In the genomic region with DNA sequence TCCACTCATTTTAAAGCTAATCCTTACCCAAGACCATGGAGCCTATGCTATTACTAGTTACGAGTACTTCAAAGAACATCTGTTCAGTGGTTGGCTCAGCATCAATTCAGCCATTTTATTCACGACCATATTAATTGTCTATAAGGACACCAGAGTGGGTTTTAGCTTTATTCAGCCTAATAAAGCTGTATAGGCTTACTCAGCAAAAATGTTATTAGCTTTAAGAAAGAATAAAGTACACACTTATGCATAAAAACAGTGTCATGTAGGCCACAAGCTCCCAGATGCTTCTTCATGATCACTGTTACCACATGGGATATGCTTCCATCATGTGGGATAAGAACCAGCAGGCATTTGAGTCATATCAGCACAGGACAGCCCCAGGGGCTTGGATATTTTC, we compare ENCODE assay signal across 24 cellular contexts.
"Had no signal": no experiment of that assay in that cellular context is flagged by ENCODE, and none has a peak within 500 bp of the region (broad histone marks: within the 10 kb centered on the region; RNA-seq: fewer than 3 reads in every experiment).

No MANE protein-coding gene starts in this region.

- ATAC-seq: left colon; left lung; lower lobe of right lung; naive thymus-derived CD8-positive, alpha-beta T cell; sciatic nerve; stimulated activated naive B cell treated with anti-CD40 and anti-IgM and Interleukin-4, amounts not matched to agents 10 μg/mL and 1 μg/mL and 100 μg/mL, for 72 hours; stimulated activated naive CD8-positive, alpha-beta T cell treated with anti-CD3 and anti-CD28 coated beads, Interleukin-15, Interleukin-2, amounts not matched to agents 100 U/mL and 50 U/mL, for 24 hours had no signal

- DNase-seq: kidney glomerular epithelial cell; left colon; left lung; lower lobe of right lung; mammary epithelial cell; mesenchymal stem cell; naive thymus-derived CD8-positive, alpha-beta T cell; nucleus accumbens; stimulated activated CD4-positive, alpha-beta T cell treated with anti-CD3 and anti-CD28 coated beads, Interleukin-12 subunit alpha, Interleukin-12 subunit beta, amount 100 ng/mL, for 4 hours; stimulated activated CD4-positive, alpha-beta T cell treated with anti-CD3 and anti-CD28 coated beads, Interleukin-15, amount 100 ng/mL, for 24 hours; stimulated activated CD4-positive, alpha-beta T cell treated with anti-CD3 and anti-CD28 coated beads, Interleukin-2, amount 100 ng/mL, for 24 hours; stimulated activated CD4-positive, alpha-beta T cell treated with anti-CD3 and anti-CD28 coated beads, Interleukin-4, amount 100 ng/mL, for 1 hour; stimulated activated naive B cell treated with anti-CD40 and anti-IgM and Interleukin-4, amounts not matched to agents 10 μg/mL and 1 μg/mL and 100 μg/mL, for 72 hours; stimulated activated naive CD8-positive, alpha-beta T cell treated with anti-CD3 and anti-CD28 coated beads, Interleukin-15, Interleukin-2, amounts not matched to agents 100 U/mL and 50 U/mL, for 24 hours; stomach; testis; thyroid gland; transverse colon; upper lobe of left lung had no signal

- H3K4me3 ChIP-seq: left lung, lower lobe of right lung, right atrium auricular region, skin epidermis, stomach, testis, thyroid gland, transverse colon, upper lobe of left lung, vagina had no signal

- H3K27me3 ChIP-seq: left lung, right atrium auricular region, stomach, testis, thyroid gland, transverse colon, upper lobe of left lung, vagina had no signal

- FAIRE-seq: keratinocyte had no signal

- H3K36me3 ChIP-seq: left lung, lower lobe of right lung, right atrium auricular region, stomach, thyroid gland, transverse colon, upper lobe of left lung, vagina had no signal

- H3K4me1 ChIP-seq: left lung, lower lobe of right lung, right atrium auricular region, stomach, testis, thyroid gland, transverse colon, upper lobe of left lung, vagina had no signal

- H3K27ac ChIP-seq: left lung, lower lobe of right lung, right atrium auricular region, skin epidermis, stomach, testis, thyroid gland, transverse colon, upper lobe of left lung, vagina had no signal

- H3K9me3 ChIP-seq: lower lobe of right lung, stomach, testis, thyroid gland, transverse colon, upper lobe of left lung, vagina had no signal
